Comparison of ENCODE assay signal across 1 cellular context in genomic region chr3:32814371-32814770, GRCh38.
TF ChIP-seq lines count a peak whose summit lies in the region.

No MANE protein-coding gene starts in this region.

TF ChIP-seq in HepG2, 621 proteins besides CTCF, POLR2A, EP300 and RAD21:
- TF ChIP-seq CEBPG (CRISPR knock-in tag; IDR thresholded peaks at IDR 0.05) (no peak), ZNF451 (CRISPR knock-in tag; IDR thresholded peaks at IDR 0.05) (no peak), ZNF7 (CRISPR knock-in tag; IDR thresholded peaks at IDR 0.05) (no peak), ZNF737 (CRISPR knock-in tag; IDR thresholded peaks at IDR 0.05; ENCODE audit: borderline replicate concordance) (no peak), ATF3 (CRISPR knock-in tag; IDR thresholded peaks at IDR 0.05) (no peak), ZNF253 (CRISPR knock-in tag; IDR thresholded peaks at IDR 0.05; ENCODE audit: borderline replicate concordance) (no peak), HNRNPK (IDR thresholded peaks at IDR 0.05; ENCODE audit: low read depth, low read length, poor library complexity, severe bottlenecking) (no peak), BHLHE40 (IDR thresholded peaks at IDR 0.05; ENCODE audit: low read length) (no peak), ELF4 (CRISPR knock-in tag; IDR thresholded peaks at IDR 0.05; ENCODE audit: borderline replicate concordance) (no peak), AKNA (CRISPR knock-in tag; IDR thresholded peaks at IDR 0.05; ENCODE audit: borderline replicate concordance) (no peak)
